In genomic region chr13:32170841-32171240, GRCh38 we compare ENCODE assay signal across 28 cellular contexts.
"Had no signal": no experiment of that assay in that cellular context is flagged by ENCODE, and none has a peak within 500 bp of the region (broad histone marks: within the 10 kb centered on the region; RNA-seq: fewer than 3 reads in every experiment).

No MANE protein-coding gene starts in this region.

- H3K9me3 ChIP-seq: ovary, psoas muscle, spleen, suprapubic skin, testis, tibial artery, transverse colon, upper lobe of right lung, uterus had no signal

- DNase-seq: natural killer cell; occipital lobe; ovary; posterior cingulate gyrus; psoas muscle; right cardiac atrium; spleen; stimulated activated CD4-positive, alpha-beta T cell treated with anti-CD3 and anti-CD28 coated beads, Interleukin-12 subunit alpha, Interleukin-12 subunit beta, amount 100 ng/mL, for 4 hours; stimulated activated CD4-positive, alpha-beta T cell treated with anti-CD3 and anti-CD28 coated beads, Interleukin-1b, Interleukin-23, amount 100 ng/mL, for 48 hours; stimulated activated CD4-positive, alpha-beta T cell treated with anti-CD3 and anti-CD28 coated beads, Interleukin-4, amount 100 ng/mL, for 1 hour; stimulated activated CD4-positive, alpha-beta T cell treated with anti-CD3 and anti-CD28 coated beads, Interleukin-4, amount 100 ng/mL, for 4 hours; stimulated activated CD8-positive, alpha-beta memory T cell treated with anti-CD3 and anti-CD28 coated beads, Interleukin-4, amount 100 ng/mL, for 48 hours; stimulated activated naive CD4-positive, alpha-beta T cell; stimulated activated naive CD8-positive, alpha-beta T cell treated with anti-CD3 and anti-CD28 coated beads, Interleukin-15, amount 100 ng/mL, for 72 hours; stimulated activated naive CD8-positive, alpha-beta T cell treated with anti-CD3 and anti-CD28 coated beads, Interleukin-15, Interleukin-2, amounts not matched to agents 100 U/mL and 50 U/mL, for 24 hours; substantia nigra; testis; tibial artery; transverse colon; upper lobe of right lung; uterus had no signal

- H3K9ac ChIP-seq: neural progenitor cell, parathyroid adenoma had no signal

- H2AFZ ChIP-seq: neural progenitor cell, parathyroid adenoma had no signal

- H3K4me1 ChIP-seq: parathyroid adenoma, psoas muscle, spleen, suprapubic skin, testis, transverse colon, upper lobe of right lung, uterus had no signal

- H3K79me2 ChIP-seq: parathyroid adenoma had no signal

- H3K27me3 ChIP-seq: neural progenitor cell, ovary, spleen, suprapubic skin, testis, tibial artery, transverse colon, upper lobe of right lung, uterus had no signal

- H3K27ac ChIP-seq: neural progenitor cell, ovary, parathyroid adenoma, psoas muscle, skin epidermis, spleen, suprapubic skin, testis, tibial artery, transverse colon, upper lobe of right lung, uterus had no signal

- ATAC-seq: natural killer cell; psoas muscle; right cardiac atrium; sciatic nerve; stimulated activated memory B cell treated with anti-CD40 and anti-IgM and Interleukin-4, amounts not matched to agents 10 μg/mL and 1 μg/mL and 100 μg/mL, for 72 hours; stimulated activated naive CD8-positive, alpha-beta T cell treated with anti-CD3 and anti-CD28 coated beads, Interleukin-15, amount 100 ng/mL, for 72 hours; stimulated activated naive CD8-positive, alpha-beta T cell treated with anti-CD3 and anti-CD28 coated beads, Interleukin-15, Interleukin-2, amounts not matched to agents 100 U/mL and 50 U/mL, for 24 hours; upper lobe of right lung had no signal

- H3K4me2 ChIP-seq: neural progenitor cell, smooth muscle cell had no signal

- H3K4me3 ChIP-seq: neural progenitor cell, ovary, psoas muscle, skin epidermis, smooth muscle cell, spleen, suprapubic skin, testis, tibial artery, transverse colon, upper lobe of right lung, uterus had no signal

- H3K36me3 ChIP-seq: neural progenitor cell, ovary, transverse colon, upper lobe of right lung, uterus had no signal
